Comparison of ENCODE assay signal across 23 cellular contexts in the genomic region with DNA sequence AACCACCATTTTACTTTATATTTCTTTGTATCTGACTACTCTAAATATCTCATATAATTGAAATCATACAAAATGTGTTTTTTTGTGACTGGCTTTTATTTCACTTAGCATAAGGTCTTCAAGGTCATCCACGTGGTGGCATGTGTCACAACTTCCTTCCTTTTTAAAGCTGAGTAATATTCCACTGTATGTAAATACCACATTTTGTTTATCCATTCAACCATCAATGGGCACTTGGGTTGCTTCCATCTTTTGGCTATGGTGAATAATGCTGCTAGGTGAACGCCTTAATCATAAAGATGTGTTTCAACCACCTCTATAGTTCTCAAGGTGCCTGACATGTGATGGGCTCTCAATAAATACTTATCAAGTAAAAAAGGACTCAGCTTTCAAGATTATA. TPM values are rescaled to one million over a fixed set of nuclear protein-coding genes. Genes with fewer than 3 reads are reported as not detected.
DNase-seq lines count a peak whose midpoint lies in the region; ATAC-seq, FAIRE-seq and TF ChIP-seq lines count a peak whose summit lies in the region.
"Had no signal": no experiment of that assay in that cellular context is flagged by ENCODE, and none has a peak within 500 bp of the region (broad histone marks: within the 10 kb centered on the region; RNA-seq: fewer than 3 reads in every experiment).

No MANE protein-coding gene starts in this region.

- H3K79me2 ChIP-seq in MM.1S (ENCODE audit: low read length) (peaks cover 92% of the 10 kb centered on the region), K562 (ENCODE audit: control insufficient read depth, insufficient read depth, low read length) (no peaks in the 10 kb centered on the region), GM23338 (replicated peaks; ENCODE audit: insufficient read depth) (peaks cover 5% of the 10 kb centered on the region; the same call in 1 of the 2 replicates)

- peaks cover 51% of the 10 kb centered on the region for H3K4me1 ChIP-seq in MM.1S (ENCODE audit: low read length)
- H3K4me1 ChIP-seq in K562 (replicated peaks in 1 of 2; ENCODE audit: control insufficient read depth in 2 of 2, insufficient read depth in 2 of 2, low read length in 2 of 2) = peaks cover 0 to 4% of the 10 kb centered on the region in 2 experiments; a peak in 2 of 5 replicates
- H3K4me1 ChIP-seq in GM23338 (ENCODE audit: insufficient read depth) = peaks cover 8% of the 10 kb centered on the region; the same call in 1 of the 2 replicates

- no peak for FAIRE-seq in K562 (lab: Jason Lieb, UNC)
- FAIRE-seq: kidney had no signal

- POLR2A ChIA-PET in K562 (lab: Yijun Ruan, JAX) = interaction anchor here (0.7 kb wide), 1 partner anchor 15 kb away, joined by 3 read pairs; no protein-coding TSS in a partner anchor

- 8% methylated on average over 2 of the region's 2 CpGs for WGBS in K562 (ENCODE audit: insufficient coverage, low coverage, missing lambda C conversion rate)

- no TSS peak for BruUV-seq in K562 (replicated peaks; lab: Mats Ljungman, UMichigan)

- no peak for DNase-seq in activated T-cell treated with anti-CD3 and anti-CD28 coated beads, Interleukin-2, amount 50 U/mL, for 24 hours
- DNase-seq in activated T-cell treated with anti-CD3 and anti-CD28 coated beads, Interleukin-2, amount 50 U/mL, for 1 hour = no peak
- DNase-seq in MM.1S (no peak), K562 (ENCODE audit: extremely low read depth in 1 of 4, low spot score in 3 of 4) (no peak), NCI-H748 treated with DMSO at 0.1 percent for 48 hours (lab: John Stamatoyannopoulos, UW) (no peak), NCI-H1105 treated with DMSO at 0.1 percent for 48 hours (lab: John Stamatoyannopoulos, UW) (no peak), GM23338 (ENCODE audit: low spot score) (no peak)
- no peak for DNase-seq in stimulated activated naive B cell treated with anti-CD40 and anti-IgM and Interleukin-4, amounts not matched to agents 10 μg/mL and 1 μg/mL and 100 μg/mL, for 72 hours
- DNase-seq: ACHN; activated CD4-positive, alpha-beta T cell treated with anti-CD3 and anti-CD28 coated beads for 48 hours; activated naive CD8-positive, alpha-beta T cell treated with anti-CD3 and anti-CD28 coated beads, Interleukin-2, amount 10 ng/mL, durations not matched to agents 7 days and 5 days; C1 segment of cervical spinal cord; Calu3; kidney; lower lobe of right lung; NCI-H1105; NCI-H345; nucleus accumbens; SIG-M5; stimulated activated CD4-positive, alpha-beta T cell treated with anti-CD3 and anti-CD28 coated beads, Interleukin-1b, Interleukin-23, amount 100 ng/mL, for 48 hours; trophoblast cell had no signal

- peaks cover 32% of the 10 kb centered on the region for H3K36me3 ChIP-seq in MM.1S (replicated peaks; ENCODE audit: insufficient read depth, low read length)
- no peaks in the 10 kb centered on the region for H3K36me3 ChIP-seq in K562 (ENCODE audit: control insufficient read depth, insufficient read depth, low read length)
- H3K36me3 ChIP-seq in GM23338 (ENCODE audit: insufficient read depth) = no peaks in the 10 kb centered on the region
- H3K36me3 ChIP-seq: lower lobe of right lung had no signal

- peak overlapping the region; percentile 46; the same call in 1 of the 2 replicates for H3K4me2 ChIP-seq in MM.1S (ENCODE audit: low read depth, low read length)
- H3K4me2 ChIP-seq in K562 (ENCODE audit: insufficient read depth, low read length) = no peak overlapping the region
- H3K4me2 ChIP-seq in GM23338 = no peak overlapping the region

- intact Hi-C loops in K562 (cut with micrococcal nuclease) = no loop called here

- in situ Hi-C loops in K562 (cut with MboI) = no loop called here

- ATAC-seq in K562 (no peak), GM23338 (no peak)
- ATAC-seq in stimulated activated naive B cell treated with anti-CD40 and anti-IgM and Interleukin-4, amounts not matched to agents 10 μg/mL and 1 μg/mL and 100 μg/mL, for 72 hours (replicated peaks) = peak in 1 of 2 donors; percentile 30
- ATAC-seq: lower lobe of right lung, Panc1 had no signal

- no peak overlapping the region for H3K4me3 ChIP-seq in MM.1S (ENCODE audit: low read length)
- H3K4me3 ChIP-seq in K562 = no peak overlapping the region
- H3K4me3 ChIP-seq in GM23338 = no peak overlapping the region
- H3K4me3 ChIP-seq: lower lobe of right lung, skin epidermis had no signal

- H3F3A ChIP-seq in MM.1S (ENCODE audit: insufficient read depth, low read length) (peaks cover 40% of the 10 kb centered on the region), GM23338 (replicated peaks; ENCODE audit: low read depth) (no peaks in the 10 kb centered on the region)

- H3K27me3 ChIP-seq in MM.1S (replicated peaks; ENCODE audit: insufficient read depth, low read length) = no peaks in the 10 kb centered on the region
- H3K27me3 ChIP-seq in K562 (ENCODE audit: control insufficient read depth in 2 of 2, insufficient read depth in 2 of 2, low read length in 2 of 2) = peaks cover 0 to 3% of the 10 kb centered on the region in 2 experiments; a peak in 1 of 5 replicates
- no peaks in the 10 kb centered on the region for H3K27me3 ChIP-seq in GM23338 (ENCODE audit: insufficient read depth)

- H2AFZ ChIP-seq in MM.1S (ENCODE audit: low read length) (no peak overlapping the region), K562 (ENCODE audit: low read depth, low read length) (no peak overlapping the region), GM23338 (no peak overlapping the region)

- peaks cover 41% of the 10 kb centered on the region for H3K36me3 Mint-ChIP-seq in activated T-cell treated with anti-CD3 and anti-CD28 coated beads, Interleukin-2, amount 50 U/mL, for 24 hours (ENCODE audit: low read depth)
- H3K36me3 Mint-ChIP-seq in stimulated activated naive B cell treated with anti-CD40 and anti-IgM and Interleukin-4, amounts not matched to agents 10 μg/mL and 1 μg/mL and 100 μg/mL, for 72 hours = peaks cover 63 to 82% of the 10 kb centered on the region in 2 donors
- H3K36me3 Mint-ChIP-seq in GM23338 (ENCODE audit: low read depth) = no peaks in the 10 kb centered on the region

- peaks cover 6% of the 10 kb centered on the region for H3K9me3 Mint-ChIP-seq in activated T-cell treated with anti-CD3 and anti-CD28 coated beads, Interleukin-2, amount 50 U/mL, for 24 hours
- H3K9me3 Mint-ChIP-seq in stimulated activated naive B cell treated with anti-CD40 and anti-IgM and Interleukin-4, amounts not matched to agents 10 μg/mL and 1 μg/mL and 100 μg/mL, for 72 hours = peaks cover 17% of the 10 kb centered on the region in 2 donors
- H3K9me3 Mint-ChIP-seq in GM23338 = no peaks in the 10 kb centered on the region

- no peak overlapping the region for H3K9ac ChIP-seq in MM.1S (ENCODE audit: low read length)
- H3K9ac ChIP-seq in K562 (ENCODE audit: insufficient read depth in 1 of 2, low read depth in 2 of 2, low read length in 2 of 2) = no peak overlapping the region

- H3K27ac ChIP-seq in MM.1S (ENCODE audit: low read length) (peak overlapping the region; percentile 94), K562 (ENCODE audit: extremely low read depth, low read depth, low read length) (no peak overlapping the region), GM23338 (ENCODE audit: low read depth) (no peak overlapping the region)
- H3K27ac ChIP-seq: lower lobe of right lung, skin epidermis had no signal

- H3K9me2 ChIP-seq in MM.1S (replicated peaks; ENCODE audit: insufficient read depth, low read length) (no peaks in the 10 kb centered on the region), GM23338 (ENCODE audit: insufficient read depth) (no peaks in the 10 kb centered on the region)

- TF ChIP-seq CTCF in MM.1S (IDR thresholded peaks at IDR 0.05; ENCODE audit: low read length) = no peak
- no peak for TF ChIP-seq CTCF in K562 (IDR thresholded peaks at IDR 0.05 in 2 of 3, conservative IDR thresholded peaks at IDR 0.05 in 1 of 3; ENCODE audit: insufficient read depth in 2 of 3, low read depth in 1 of 3, low read length in 3 of 3)
- TF ChIP-seq CTCF in GM23338 (conservative IDR thresholded peaks at IDR 0.05; ENCODE audit: low read depth in 2 of 2) = no peak

- no peaks in the 10 kb centered on the region for H3K27me3 Mint-ChIP-seq in activated T-cell treated with anti-CD3 and anti-CD28 coated beads, Interleukin-2, amount 50 U/mL, for 24 hours
- no peaks in the 10 kb centered on the region for H3K27me3 Mint-ChIP-seq in stimulated activated naive B cell treated with anti-CD40 and anti-IgM and Interleukin-4, amounts not matched to agents 10 μg/mL and 1 μg/mL and 100 μg/mL, for 72 hours
- H3K27me3 Mint-ChIP-seq in GM23338 (ENCODE audit: insufficient read depth, low read depth, poor library complexity) = no peaks in the 10 kb centered on the region
- H3K27me3 Mint-ChIP-seq: activated naive CD8-positive, alpha-beta T cell treated with anti-CD3 and anti-CD28 coated beads, Interleukin-2, amount 10 ng/mL, durations not matched to agents 7 days and 5 days had no signal

- CTCF ChIA-PET in K562 (lab: Yijun Ruan, JAX; ENCODE audit: low intra/inter-chr PET ratio) = no interaction called here

- H4K20me1 ChIP-seq in MM.1S (ENCODE audit: insufficient read depth, low read length) (no peaks in the 10 kb centered on the region), K562 (replicated peaks; ENCODE audit: control insufficient read depth, insufficient read depth, low read length) (no peaks in the 10 kb centered on the region), GM23338 (replicated peaks; ENCODE audit: insufficient read depth) (no peaks in the 10 kb centered on the region)

- TF ChIP-seq RAD21 in K562 (CRISPR knock-in tag; conservative IDR thresholded peaks at IDR 0.05 in 1 of 2, IDR thresholded peaks at IDR 0.05 in 1 of 2) = no peak

- 0 out of 2 replicates have a peak, but pooled peaks cover 4% of the 10 kb centered on the region for H3K9me3 ChIP-seq in MM.1S (replicated peaks; ENCODE audit: insufficient read depth, low read length)
- H3K9me3 ChIP-seq in K562 (replicated peaks; ENCODE audit: control insufficient read depth, insufficient read depth, low read depth, low read length) = no peaks in the 10 kb centered on the region
- H3K9me3 ChIP-seq: lower lobe of right lung had no signal

- no peak overlapping the region for H3K4me3 Mint-ChIP-seq in activated T-cell treated with anti-CD3 and anti-CD28 coated beads, Interleukin-2, amount 50 U/mL, for 24 hours
- peak overlapping the region in 1 of 2 donors; percentile 8 for H3K4me3 Mint-ChIP-seq in stimulated activated naive B cell treated with anti-CD40 and anti-IgM and Interleukin-4, amounts not matched to agents 10 μg/mL and 1 μg/mL and 100 μg/mL, for 72 hours
- H3K4me3 Mint-ChIP-seq in GM23338 = no peak overlapping the region
- H3K4me3 Mint-ChIP-seq: activated naive CD8-positive, alpha-beta T cell treated with anti-CD3 and anti-CD28 coated beads, Interleukin-2, amount 10 ng/mL, durations not matched to agents 7 days and 5 days had no signal

- TF ChIP-seq POLR2A in K562 (conservative IDR thresholded peaks at IDR 0.05) = no peak

- H3K4me1 Mint-ChIP-seq in activated T-cell treated with anti-CD3 and anti-CD28 coated beads, Interleukin-2, amount 50 U/mL, for 24 hours (ENCODE audit: low read depth) = peaks cover 84% of the 10 kb centered on the region
- H3K4me1 Mint-ChIP-seq in stimulated activated naive B cell treated with anti-CD40 and anti-IgM and Interleukin-4, amounts not matched to agents 10 μg/mL and 1 μg/mL and 100 μg/mL, for 72 hours = peaks cover 51 to 89% of the 10 kb centered on the region in 2 donors
- H3K4me1 Mint-ChIP-seq in GM23338 = peaks cover 11% of the 10 kb centered on the region

- TF ChIP-seq EP300 in K562 (IDR thresholded peaks at IDR 0.05; ENCODE audit: low read length) = no peak

- peak overlapping the region; percentile 81 for H3K27ac Mint-ChIP-seq in activated T-cell treated with anti-CD3 and anti-CD28 coated beads, Interleukin-2, amount 50 U/mL, for 24 hours
- peak overlapping the region; percentile 89 for H3K27ac Mint-ChIP-seq in stimulated activated naive B cell treated with anti-CD40 and anti-IgM and Interleukin-4, amounts not matched to agents 10 μg/mL and 1 μg/mL and 100 μg/mL, for 72 hours
- no peak overlapping the region for H3K27ac Mint-ChIP-seq in GM23338
- H3K27ac Mint-ChIP-seq: activated naive CD8-positive, alpha-beta T cell treated with anti-CD3 and anti-CD28 coated beads, Interleukin-2, amount 10 ng/mL, durations not matched to agents 7 days and 5 days had no signal

- H3K9me1 ChIP-seq in K562 (ENCODE audit: control insufficient read depth, insufficient read depth, low read length) = no peaks in the 10 kb centered on the region

RNA-seq across cellular contexts. Expression of gene RAB30, which starts 15.5 kb away (rescaled TPM):
- total RNA-seq in K562 (2011; cell fraction: chromatin; rRNA removed; ENCODE audit: low replicate concordance) = 1.1 and 2.7 TPM in 2 replicates
- 0.17 and 0.92 TPM in 2 replicates for total RNA-seq in K562 (2011; cell fraction: nucleolus; rRNA removed)
- 0.88 and 1.5 TPM in 2 replicates for total RNA-seq in K562 (2011; cell fraction: nucleoplasm; rRNA removed)
- 0.29 and 1.2 TPM in 2 replicates for total RNA-seq in K562 (2014; rRNA removed)
- total RNA-seq in K562 (2014; rRNA removed; fragmentation: Illumina TruSeq; extraction: Trizol) = 0.83 and 1.1 TPM in 2 replicates
- 0.58 and 1.1 TPM in 2 replicates for total RNA-seq in K562 (2015; rRNA removed; fragmentation: Illumina TruSeq; extraction: Trizol)
- total RNA-seq in K562 (2021) = 0.71 and 0.72 TPM in 2 replicates
- 0.84 and 1.0 TPM in 2 replicates for polyA plus RNA-seq in K562 (2011; rRNA removed)
- 0.28 and 0.94 TPM in 2 replicates for polyA plus RNA-seq in K562 (2011; cell fraction: cytosol; rRNA removed)
- polyA plus RNA-seq in K562 (2011; cell fraction: nucleus; rRNA removed) = 0.38 and 0.46 TPM in 2 replicates
- 1.00 and 1.1 TPM in 2 replicates for polyA plus RNA-seq in K562 (2012)
- 1.3 TPM in 2 replicates for polyA plus RNA-seq in K562 (2014; fragmentation: Illumina TruSeq; extraction: Trizol)
- 1 to 10 TPM in 1 of 2 experiments, under 1 TPM in 1; 0.68 to 1.0 TPM for polyA plus RNA-seq in K562 (2014; fragmentation: Nextera tagmentation; extraction: Ambion mirVana)
- 0.29 and 0.42 TPM in 2 replicates for polyA plus RNA-seq in K562 (2014; rRNA removed)
- 1.1 and 3.2 TPM in 2 replicates for polyA minus RNA-seq in K562 (2011; rRNA and poly(A)+ RNA removed)
- 0.38 and 1.4 TPM in 2 replicates for polyA minus RNA-seq in K562 (2011; cell fraction: cytosol; rRNA and poly(A)+ RNA removed)
- polyA minus RNA-seq in K562 (2011; cell fraction: nucleus; rRNA and poly(A)+ RNA removed) = 0.27 and 1.00 TPM in 2 replicates
- total RNA-seq in GM23338 (2014; rRNA removed; shearing (Covaris generic)) = 4.5 and 6.6 TPM in 2 replicates
- 2.6 and 3.3 TPM in 2 replicates for polyA plus RNA-seq in GM23338 (2016; fragmentation: Nextera tagmentation; extraction: Ambion mirVana)
